8 cellular contexts compared by ENCODE assay signal in the genomic region with DNA sequence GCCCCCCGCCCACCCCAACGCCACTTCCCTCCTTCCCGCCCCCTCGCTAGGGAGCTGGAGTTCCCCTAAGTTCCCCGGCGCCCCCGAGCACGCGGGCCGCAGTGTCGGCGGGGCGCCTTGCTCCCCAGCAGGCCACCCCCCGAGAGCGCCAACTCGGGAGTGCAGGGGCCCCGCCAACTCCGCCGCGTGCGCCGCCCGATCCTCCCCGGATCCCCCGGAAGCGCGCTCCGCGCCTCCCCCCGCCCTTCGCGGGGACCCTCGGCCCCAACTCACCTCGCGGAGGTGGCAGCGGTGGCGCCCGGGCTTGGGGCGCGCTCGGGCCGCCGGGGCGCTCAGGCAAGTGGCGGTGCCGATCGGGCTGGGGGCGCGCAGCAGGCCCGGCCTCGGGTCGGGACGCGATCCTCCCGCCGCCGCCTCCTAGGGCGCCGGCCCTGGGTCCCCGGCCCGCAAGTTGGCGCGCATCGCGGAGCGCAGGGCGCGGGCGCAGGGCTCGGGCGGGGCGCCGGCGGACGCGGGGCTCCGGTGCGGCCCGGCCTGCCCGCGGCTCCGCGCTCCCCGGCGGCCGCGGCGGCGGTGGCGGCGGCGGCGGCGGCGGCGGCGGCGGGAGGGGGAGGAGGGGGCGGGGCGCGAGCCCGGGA. TPM values are rescaled to one million over a fixed set of nuclear protein-coding genes. Genes with fewer than 3 reads are reported as not detected.
A peak's percentile ranks its signal among the peaks of the same experiment; 100 is the strongest.
DNase-seq lines count a peak whose midpoint lies in the region; ATAC-seq and TF ChIP-seq lines count a peak whose summit lies in the region.

A gene (minus strand): TSS at position 578 of the 638 bp plus-strand sequence. CDS start 72,361 bp downstream, outside the sequence.

- H3K36me3 ChIP-seq in BLaER1, result peaks cover 7% of the 10 kb centered on the region; the same call in 1 of the 2 replicates
- no peaks in the 10 kb centered on the region for H3K36me3 ChIP-seq in colonic mucosa
- no peaks in the 10 kb centered on the region for H3K36me3 ChIP-seq in lung (ENCODE audit: control insufficient read depth in 2 of 2, insufficient read depth in 2 of 2, low read length in 2 of 2)

- intact Hi-C loops in colonic mucosa (cut with DNase I), result loop anchor here (5.0 kb wide), 1 partner anchor 185 kb away; no protein-coding TSS in a partner anchor

- peaks cover 46% of the 10 kb centered on the region for H4K20me1 ChIP-seq in BLaER1

- H3K9ac ChIP-seq in BLaER1, result peak within 1 kb of the TSS; percentile 96
- H3K9ac ChIP-seq in colonic mucosa (ENCODE audit: low read depth in 2 of 2, low read length in 2 of 2), result peak within 1 kb of the TSS; percentile 93 to 96

- H3K27ac ChIP-seq in BLaER1, result peak within 1 kb of the TSS; percentile 96
- peak within 1 kb of the TSS; percentile 99 for H3K27ac ChIP-seq in colonic mucosa
- peak within 1 kb of the TSS; percentile 92 to 99 for H3K27ac ChIP-seq in lung (ENCODE audit: low read depth in 1 of 2, low read length in 1 of 2)

- no peaks in the 10 kb centered on the region for H3K27me3 ChIP-seq in BLaER1
- no peaks in the 10 kb centered on the region for H3K27me3 ChIP-seq in colonic mucosa
- H3K27me3 ChIP-seq in lung (ENCODE audit: control insufficient read depth, insufficient read depth), result no peaks in the 10 kb centered on the region

- H3K4me1 ChIP-seq in BLaER1 (peaks cover 79% of the 10 kb centered on the region), colonic mucosa (peaks cover 5% of the 10 kb centered on the region), lung (ENCODE audit: control insufficient read depth in 2 of 2, insufficient read depth in 2 of 2, low read length in 2 of 2) (peaks cover 0 to 21% of the 10 kb centered on the region in 2 donors)

- peak within 1 kb of the TSS; percentile 93 for H3K4me3 ChIP-seq in BLaER1
- H3K4me3 ChIP-seq in colonic mucosa, result peak within 1 kb of the TSS; percentile 99
- H3K4me3 ChIP-seq in lung, result peak within 1 kb of the TSS; percentile 98

- no peak for TF ChIP-seq CTCF in colonic mucosa (IDR thresholded peaks at IDR 0.05)
- TF ChIP-seq CTCF in lung (IDR thresholded peaks at IDR 0.05; ENCODE audit: control extremely low read depth, extremely low read depth), result no peak

- DNase-seq in HK-2 (ENCODE audit: unreplicated experiment) (peak; percentile 42), colonic mucosa (no peak), lung (ENCODE audit: low spot score) (no peak), hippocampal formation (lab: John Stamatoyannopoulos, UW) (no peak)
- peak; percentile 25 to 29 for DNase-seq in stimulated activated CD8-positive, alpha-beta memory T cell treated with anti-CD3 and anti-CD28 coated beads, Interleukin-15, amount 100 ng/mL, for 48 hours (ENCODE audit: low read depth in 2 of 2)

- peak within 1 kb of the TSS; percentile 98 for H3K4me2 ChIP-seq in BLaER1

- peak; percentile 27 for ATAC-seq in GM19452 (IDR thresholded peaks at IDR 0.05; ENCODE audit: unreplicated experiment)
- peak; percentile 33 to 40 for ATAC-seq in activated CD4-positive, CD25-positive, alpha-beta regulatory T cell treated with anti-CD3 and anti-CD28 coated beads, Interleukin-2, amount 50 U/mL, for 24 hours
- no peak for ATAC-seq in lung (ENCODE audit: insufficient read depth, low FRiP score)

- H3K9me3 ChIP-seq in BLaER1 (no peaks in the 10 kb centered on the region), colonic mucosa (no peaks in the 10 kb centered on the region), lung (ENCODE audit: control insufficient read depth in 2 of 2, insufficient read depth in 1 of 2, low read length in 1 of 2) (no peaks in the 10 kb centered on the region)

- 0 to 1% methylated on average over 23 to 102 of the region's 102 CpGs for WGBS in lung, 2 donors

RNA-seq across cellular contexts. Expression of the gene that starts here (rescaled TPM):
- total RNA-seq in colonic mucosa, result 100 to 1,000 TPM; 137 to 148 TPM
- total RNA-seq in lung, result 100 to 1,000 TPM; 166 to 361 TPM
- 10 to 100 TPM; 81.4 to 98.7 TPM for polyA plus RNA-seq in lung

Comparison
In these comparisons a context has a peak if more than half of its experiments do, and no peak if none do; other contexts are left out.
1. DNase-seq: peak in HK-2 (single experiment) and stimulated activated CD8-positive, alpha-beta memory T cell treated with anti-CD3 and anti-CD28 coated beads, Interleukin-15, amount 100 ng/mL, for 48 hours (2 of 2); none in colonic mucosa (single experiment), lung (single experiment) and hippocampal formation (0 of 2).
2. Peak in every context shown above with its lines, with median percentiles within 50 percentile points of each other: H3K27ac ChIP-seq and H3K4me3 ChIP-seq.